11 cellular contexts compared by ENCODE assay signal in the genomic region with DNA sequence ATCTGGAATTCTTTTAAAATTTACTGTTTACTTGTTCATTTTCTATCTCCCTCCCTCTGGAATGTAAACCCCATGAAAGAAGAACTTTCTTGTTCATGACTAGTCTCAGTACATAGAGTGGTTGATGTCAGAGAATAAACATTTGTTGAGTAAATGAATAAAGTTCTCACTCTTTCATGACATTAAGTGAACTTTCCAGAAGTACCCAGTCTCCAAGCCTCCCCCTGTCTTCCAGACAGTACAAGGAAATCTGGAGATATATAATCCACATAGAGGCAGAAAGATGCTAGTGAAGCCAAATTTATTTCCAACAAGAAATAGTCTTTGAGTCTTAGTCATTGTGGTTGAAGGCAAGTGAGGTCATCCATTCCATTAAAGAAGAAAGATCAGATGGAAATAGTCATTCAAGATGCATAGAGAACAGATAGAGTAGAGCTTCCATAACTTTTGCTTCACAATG.
DNase-seq lines count a peak whose midpoint lies in the region; ATAC-seq and TF ChIP-seq lines count a peak whose summit lies in the region.
"Had no signal": no experiment of that assay in that cellular context is flagged by ENCODE, and none has a peak within 500 bp of the region (broad histone marks: within the 10 kb centered on the region; RNA-seq: fewer than 3 reads in every experiment).

No MANE protein-coding gene starts in this region.

- CTCF ChIA-PET in HEK293 (lab: Yijun Ruan, JAX) = interaction anchor here (0.6 to 0.8 kb wide), 5 partner anchors 21 to 572 kb away, joined by 3 to 4 read pairs (median 3); no protein-coding TSS in a partner anchor

- H3K4me3 ChIP-seq in HEK293 (ENCODE audit: low read depth, low read length) (no peak overlapping the region), breast epithelium (no peak overlapping the region), upper lobe of right lung (no peak overlapping the region)

- no peaks in the 10 kb centered on the region for H3K36me3 ChIP-seq in HEK293 (ENCODE audit: control insufficient read depth in 2 of 2, insufficient read depth in 1 of 2, low read length in 2 of 2)
- H3K36me3 ChIP-seq in breast epithelium = no peaks in the 10 kb centered on the region
- no peaks in the 10 kb centered on the region for H3K36me3 ChIP-seq in upper lobe of right lung

- H3K27ac ChIP-seq in HEK293 (ENCODE audit: extremely low read depth, low read depth, low read length) (no peak overlapping the region), breast epithelium (peak overlapping the region; percentile 73), upper lobe of right lung (peak overlapping the region; percentile 61)
- H3K27ac ChIP-seq: VCaP had no signal

- H3K9me3 ChIP-seq in HEK293 (ENCODE audit: control insufficient read depth, insufficient read depth, low read depth, low read length) (no peaks in the 10 kb centered on the region), breast epithelium (no peaks in the 10 kb centered on the region), upper lobe of right lung (no peaks in the 10 kb centered on the region)

- H3K27me3 ChIP-seq in breast epithelium = no peaks in the 10 kb centered on the region
- H3K27me3 ChIP-seq in upper lobe of right lung = no peaks in the 10 kb centered on the region

- H3K4me1 ChIP-seq in HEK293 (ENCODE audit: control insufficient read depth, insufficient read depth, low read length) (no peaks in the 10 kb centered on the region), breast epithelium (no peaks in the 10 kb centered on the region), upper lobe of right lung (peaks cover 13% of the 10 kb centered on the region)

- DNase-seq in breast epithelium (ENCODE audit: low spot score in 2 of 2) (no peak), iris pigment epithelial cell (ENCODE audit: low read depth) (peak; percentile 82), upper lobe of right lung (no peak), COLO668 (lab: John Stamatoyannopoulos, UW; ENCODE audit: unreplicated experiment) (no peak)
- DNase-seq in activated T-cell treated with anti-CD3 and anti-CD28 coated beads, Interleukin-2, amount 50 U/mL, for 48 hours = no peak
- DNase-seq: activated T-cell treated with anti-CD3 and anti-CD28 coated beads, Interleukin-2, amount 50 U/mL, for 4 hours; NCI-H1436 treated with DMSO at 0.1 percent for 48 hours; OCI-M1 had no signal

- TF ChIP-seq POLR2A in breast epithelium (IDR thresholded peaks at IDR 0.05) = no peak

- intact Hi-C loops in breast epithelium (cut with DNase I; ENCODE audit: low total_unique reads) (no loop called here), upper lobe of right lung (cut with DNase I) (no loop called here)

- POLR2A ChIA-PET in HEK293 (lab: Yijun Ruan, JAX) = no interaction called here

- no peak for TF ChIP-seq CTCF in HEK293 (tag by site-specific recombination; IDR thresholded peaks at IDR 0.05)
- no peak for TF ChIP-seq CTCF in breast epithelium (IDR thresholded peaks at IDR 0.05)
- TF ChIP-seq CTCF in upper lobe of right lung (IDR thresholded peaks at IDR 0.05) = no peak

- ATAC-seq in upper lobe of right lung = no peak
- ATAC-seq in GM19324 (IDR thresholded peaks at IDR 0.05; ENCODE audit: low FRiP score, unreplicated experiment) = no peak
- ATAC-seq: activated T-cell treated with anti-CD3 and anti-CD28 coated beads, Interleukin-2, amount 50 U/mL, for 4 hours had no signal

TF ChIP-seq in HEK293, 187 proteins besides CTCF, POLR2A, EP300 and RAD21:
- no peak for TF ChIP-seq ZNF664 (tag by site-specific recombination; IDR thresholded peaks at IDR 0.05)
- 0 out of 2 replicates have a peak, but pooled peaks have one; percentile 58 for TF ChIP-seq ZNF184 (tag by site-specific recombination; IDR thresholded peaks at IDR 0.05)
